In the genomic region with DNA sequence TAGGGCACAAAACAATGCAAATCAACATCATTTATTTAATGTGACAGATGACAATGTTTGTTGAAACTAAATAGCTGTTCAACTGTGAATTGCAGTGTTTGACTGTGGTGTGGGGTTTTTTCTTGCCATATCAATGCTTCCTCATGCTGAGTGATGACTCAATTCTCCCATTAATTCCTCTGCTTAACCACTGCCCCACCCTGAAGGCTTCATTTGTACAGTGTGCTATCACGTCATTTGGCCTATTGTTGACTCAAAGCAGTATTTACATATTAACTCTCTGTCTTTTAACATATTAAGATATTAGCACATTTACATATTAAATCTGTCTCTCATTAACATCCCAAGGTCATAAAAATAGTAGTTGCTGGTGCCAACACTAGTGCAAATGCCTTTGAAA, we compare ENCODE assay signal across 9 cellular contexts.
DNase-seq lines count a peak whose midpoint lies in the region; ATAC-seq lines count a peak whose summit lies in the region.
"Had no signal": no experiment of that assay in that cellular context is flagged by ENCODE, and none has a peak within 500 bp of the region (broad histone marks: within the 10 kb centered on the region; RNA-seq: fewer than 3 reads in every experiment).

No MANE protein-coding gene starts in this region.

- peak; percentile 36 to 51 for DNase-seq in NOMO-1 (lab: John Stamatoyannopoulos, UW; ENCODE audit: unreplicated experiment in 2 of 2)
- DNase-seq in iris pigment epithelial cell (ENCODE audit: low read depth): peak; percentile 62
- DNase-seq in left cardiac atrium: no peak
- DNase-seq in activated naive CD8-positive, alpha-beta T cell treated with anti-CD3 and anti-CD28 coated beads for 36 hours: no peak
- DNase-seq: pancreas had no signal

- H3K4me1 Mint-ChIP-seq in activated naive CD8-positive, alpha-beta T cell treated with anti-CD3 and anti-CD28 coated beads for 36 hours: no peaks in the 10 kb centered on the region

- peaks cover 2% of the 10 kb centered on the region for H3K36me3 Mint-ChIP-seq in activated naive CD8-positive, alpha-beta T cell treated with anti-CD3 and anti-CD28 coated beads for 36 hours

- no peak overlapping the region for H3K4me3 Mint-ChIP-seq in activated naive CD8-positive, alpha-beta T cell treated with anti-CD3 and anti-CD28 coated beads for 36 hours

- H3K27me3 Mint-ChIP-seq in activated naive CD8-positive, alpha-beta T cell treated with anti-CD3 and anti-CD28 coated beads for 36 hours: peaks cover 19% of the 10 kb centered on the region

- intact Hi-C loops in left cardiac atrium (cut with DNase I): no loop called here

- peak; percentile 75 for ATAC-seq in GM18861 (IDR thresholded peaks at IDR 0.05; ENCODE audit: unreplicated experiment)
- peak; percentile 81 for ATAC-seq in HG02678 (IDR thresholded peaks at IDR 0.05; ENCODE audit: unreplicated experiment)
- no peak for ATAC-seq in GM19324 (IDR thresholded peaks at IDR 0.05; ENCODE audit: low FRiP score, unreplicated experiment)
- ATAC-seq in left cardiac atrium: no peak
- no peak for ATAC-seq in HG03196 (IDR thresholded peaks at IDR 0.05; ENCODE audit: unreplicated experiment)

- H3K27ac Mint-ChIP-seq in activated naive CD8-positive, alpha-beta T cell treated with anti-CD3 and anti-CD28 coated beads for 36 hours: no peak overlapping the region

- peaks cover 23% of the 10 kb centered on the region for H3K9me3 Mint-ChIP-seq in activated naive CD8-positive, alpha-beta T cell treated with anti-CD3 and anti-CD28 coated beads for 36 hours

Comparison
In these comparisons a context has a peak if more than half of its experiments do, and no peak if none do; other contexts are left out.
1. ATAC-seq: peak in GM18861 (single experiment) and HG02678 (single experiment); none in GM19324 (single experiment), left cardiac atrium (0 of 2) and HG03196 (single experiment).
2. DNase-seq: peak in NOMO-1 (2 of 2) and iris pigment epithelial cell (single experiment); none in left cardiac atrium (single experiment) and activated naive CD8-positive, alpha-beta T cell treated with anti-CD3 and anti-CD28 coated beads for 36 hours (single experiment).